Comparison of ENCODE assay signal across 24 cellular contexts in genomic region chr15:79427781-79428598, GRCh38. TPM values are rescaled to one million over a fixed set of nuclear protein-coding genes. Genes with fewer than 3 reads are reported as not detected.
A peak's percentile ranks its signal among the peaks of the same experiment; 100 is the strongest.
DNase-seq lines count a peak whose midpoint lies in the region; FAIRE-seq and TF ChIP-seq lines count a peak whose summit lies in the region.
"Had no signal": no experiment of that assay in that cellular context is flagged by ENCODE, and none has a peak within 500 bp of the region (broad histone marks: within the 10 kb centered on the region; RNA-seq: fewer than 3 reads in every experiment).

No MANE protein-coding gene starts in this region.

- H2BK15ac ChIP-seq in H1 (ENCODE audit: low read length): no peak overlapping the region

- peak; percentile 23 for DNase-seq in activated CD4-positive, alpha-beta T cell treated with anti-CD3 and anti-CD28 coated beads, Interleukin-2, amount 10 ng/mL, durations not matched to agents 24 days and 14 days
- DNase-seq in activated CD4-positive, alpha-beta T cell treated with anti-CD3 and anti-CD28 coated beads, Interleukin-2, amount 50 U/mL, for 4 hours: no peak
- DNase-seq in H1 (ENCODE audit: low read depth in 1 of 2, low spot score in 2 of 2) (no peak), urothelium cell line (ENCODE audit: low spot score) (no peak), D341Med (ENCODE audit: low spot score) (no peak)
- DNase-seq in activated T-helper 2 cell treated with anti-CD3 and anti-CD28 coated beads, Interferon-gamma antibody, Interleukin-2, Interleukin-4, amounts not matched to agents 10 μg/mL and 5 μg/mL and 100 μg/mL, durations not matched to agents 14 hours and 24 hours and 36 hours (ENCODE audit: low spot score): no peak
- DNase-seq: 8988T; ACHN; AML-193; BE2C; CD4-positive, alpha-beta T cell; CD8-positive, alpha-beta memory T cell; DMS53; DMS79 treated with DMSO at 0.1 percent for 48 hours; GF-D8; GOT3; H7; HCEC 1CT had no signal

- peaks cover 27 to 37% (median 34%) of the 10 kb centered on the region in 4 experiments for H3K27me3 ChIP-seq in H1 (replicated peaks in 1 of 4; ENCODE audit: control insufficient read depth in 3 of 4, extremely low read depth in 1 of 4, insufficient read depth in 3 of 4, low read length in 3 of 4)
- H3K27me3 ChIP-seq: BE2C had no signal

- no peak overlapping the region for H2AFZ ChIP-seq in H1 (ENCODE audit: low read length)

- H3K4me3 ChIP-seq in HEK293 (ENCODE audit: low read depth, low read length) (no peak overlapping the region), H1 (ENCODE audit: extremely low read depth in 1 of 4, insufficient read depth in 2 of 4, low read depth in 3 of 4, low read length in 4 of 4) (no peak overlapping the region)
- H3K4me3 ChIP-seq: A549; BLaER1 treated with 17β-estradiol and CSF1 and Interleukin-3, amounts not matched to agents 10 nM and 100 nM had no signal

- H4K20me1 ChIP-seq in H1 (replicated peaks in 1 of 2; ENCODE audit: control insufficient read depth in 1 of 2, insufficient read depth in 2 of 2, low read length in 2 of 2): no peaks in the 10 kb centered on the region

- TF ChIP-seq RAD21 in H1 (IDR thresholded peaks at IDR 0.05 in 1 of 2, conservative IDR thresholded peaks at IDR 0.05 in 1 of 2; ENCODE audit: low read depth in 2 of 2, low read length in 2 of 2): no peak

- H3K4me1 ChIP-seq in HEK293 (ENCODE audit: control insufficient read depth, insufficient read depth, low read length): no peaks in the 10 kb centered on the region
- H3K4me1 ChIP-seq in H1 (replicated peaks in 1 of 4; ENCODE audit: control insufficient read depth in 3 of 4, insufficient read depth in 4 of 4, low read length in 3 of 4): peaks cover 0 to 10% (median 5%) of the 10 kb centered on the region in 4 experiments; a peak in 6 of 7 replicates
- H3K4me1 ChIP-seq: A549, BE2C had no signal

- H4K91ac ChIP-seq in H1 (replicated peaks; ENCODE audit: insufficient read length, low read length): no peak overlapping the region

- no peak for TF ChIP-seq CTCF in HEK293 (tag by site-specific recombination; IDR thresholded peaks at IDR 0.05)
- TF ChIP-seq CTCF in H1 (IDR thresholded peaks at IDR 0.05; ENCODE audit: control extremely low read depth in 1 of 3, insufficient read depth in 1 of 3, low read depth in 1 of 3, low read length in 3 of 3): no peak

- H3K23me2 ChIP-seq in H1 (ENCODE audit: low read depth, low read length): peaks cover 19% of the 10 kb centered on the region

- FAIRE-seq in H1 (lab: Jason Lieb, UNC) (no peak), urothelium cell line (lab: Jason Lieb, UNC) (peak; percentile 17)
- FAIRE-seq: A549, GM12891, GM18507 had no signal

- H2BK20ac ChIP-seq in H1 (ENCODE audit: low read length): 0 out of 2 replicates have a peak overlapping the region, but pooled peaks have one; percentile 1

- no peak overlapping the region for H2BK5ac ChIP-seq in H1 (ENCODE audit: low read depth, low read length)

- no peak overlapping the region for H4K5ac ChIP-seq in H1 (ENCODE audit: insufficient read length, low read depth, low read length)

- no peak overlapping the region for H3K18ac ChIP-seq in H1 (ENCODE audit: extremely low read depth, low read length)

- no peak overlapping the region for H3K14ac ChIP-seq in H1 (ENCODE audit: insufficient read length)

- POLR2A ChIA-PET in HEK293 (lab: Yijun Ruan, JAX): no interaction called here
- POLR2A ChIA-PET in H1 (lab: Charles Lee; ENCODE audit: partially characterized antibody): interaction anchor here (1.0 to 1.4 kb wide), 2 partner anchors 10 to 11 kb away, joined by 3 read pairs; no protein-coding TSS in a partner anchor

- H3K9me3 Mint-ChIP-seq in activated CD4-positive, alpha-beta T cell treated with anti-CD3 and anti-CD28 coated beads, Interleukin-2, amount 10 ng/mL, durations not matched to agents 24 days and 14 days: no peaks in the 10 kb centered on the region
- no peaks in the 10 kb centered on the region for H3K9me3 Mint-ChIP-seq in activated T-helper 2 cell treated with anti-CD3 and anti-CD28 coated beads, Interferon-gamma antibody, Interleukin-2, Interleukin-4, amounts not matched to agents 10 μg/mL and 5 μg/mL and 100 μg/mL, durations not matched to agents 14 hours and 24 hours and 36 hours
- H3K9me3 Mint-ChIP-seq: CD4-positive, alpha-beta T cell had no signal

- no peak for TF ChIP-seq POLR2A in H1 (IDR thresholded peaks at IDR 0.05; ENCODE audit: control extremely low read depth in 1 of 2, low read depth in 2 of 2, low read length in 2 of 2)

- intact Hi-C loops in activated CD4-positive, alpha-beta T cell treated with anti-CD3 and anti-CD28 coated beads, Interleukin-2, amount 10 ng/mL, durations not matched to agents 24 days and 14 days (cut with micrococcal nuclease): no loop called here
- intact Hi-C loops in activated T-helper 2 cell treated with anti-CD3 and anti-CD28 coated beads, Interferon-gamma antibody, Interleukin-2, Interleukin-4, amounts not matched to agents 10 μg/mL and 5 μg/mL and 100 μg/mL, durations not matched to agents 14 hours and 24 hours and 36 hours (cut with micrococcal nuclease): no loop called here

- no peak overlapping the region for H3K9ac ChIP-seq in H1 (replicated peaks in 1 of 4; ENCODE audit: extremely low read depth in 1 of 4, low read depth in 3 of 4, low read length in 3 of 4)
- H3K9ac ChIP-seq: BLaER1 treated with 17β-estradiol and CSF1 and Interleukin-3, amounts not matched to agents 10 nM and 100 nM had no signal

- 0 out of 2 replicates have a peak overlapping the region, but pooled peaks have one; percentile 5 for H2BK12ac ChIP-seq in H1 (ENCODE audit: low read depth, low read length)

- H3K4me1 Mint-ChIP-seq in activated CD4-positive, alpha-beta T cell treated with anti-CD3 and anti-CD28 coated beads, Interleukin-2, amount 10 ng/mL, durations not matched to agents 24 days and 14 days: peaks cover 4% of the 10 kb centered on the region
- no peaks in the 10 kb centered on the region for H3K4me1 Mint-ChIP-seq in activated T-helper 2 cell treated with anti-CD3 and anti-CD28 coated beads, Interferon-gamma antibody, Interleukin-2, Interleukin-4, amounts not matched to agents 10 μg/mL and 5 μg/mL and 100 μg/mL, durations not matched to agents 14 hours and 24 hours and 36 hours (ENCODE audit: low read depth)

- CTCF ChIA-PET in HEK293 (lab: Yijun Ruan, JAX) (interaction anchor here (0.6 to 1.1 kb wide), 6 partner anchors 45 to 1897 kb away, joined by 3 to 7 read pairs (median 4); no protein-coding TSS in a partner anchor), H1 (lab: Charles Lee; ENCODE audit: partially characterized antibody) (interaction anchor here (1.0 to 2.2 kb wide), 4 partner anchors 11 to 425 kb away, joined by 3 to 12 read pairs (median 4); no protein-coding TSS in a partner anchor)

- H3K4ac ChIP-seq in H1 (replicated peaks; ENCODE audit: insufficient read length, low read depth, low read length): no peak overlapping the region

- H3K27ac Mint-ChIP-seq in activated CD4-positive, alpha-beta T cell treated with anti-CD3 and anti-CD28 coated beads, Interleukin-2, amount 10 ng/mL, durations not matched to agents 24 days and 14 days: no peak overlapping the region
- H3K27ac Mint-ChIP-seq in activated T-helper 2 cell treated with anti-CD3 and anti-CD28 coated beads, Interferon-gamma antibody, Interleukin-2, Interleukin-4, amounts not matched to agents 10 μg/mL and 5 μg/mL and 100 μg/mL, durations not matched to agents 14 hours and 24 hours and 36 hours: no peak overlapping the region
- H3K27ac Mint-ChIP-seq: CD14-positive monocyte; CD4-positive, alpha-beta T cell; CD8-positive, alpha-beta memory T cell had no signal

- no peak overlapping the region for H3K23ac ChIP-seq in H1 (ENCODE audit: insufficient read length)

- H3K36me3 ChIP-seq in HEK293 (ENCODE audit: control insufficient read depth in 2 of 2, insufficient read depth in 1 of 2, low read length in 2 of 2): no peaks in the 10 kb centered on the region
- no peaks in the 10 kb centered on the region for H3K36me3 ChIP-seq in H1 (ENCODE audit: control insufficient read depth in 2 of 4, insufficient read depth in 4 of 4, low read length in 3 of 4)
- H3K36me3 ChIP-seq: BE2C; BLaER1 treated with 17β-estradiol and CSF1 and Interleukin-3, amounts not matched to agents 10 nM and 100 nM had no signal

- WGBS in H1 (ENCODE audit: extremely low coverage in 1 of 2, insufficient coverage in 1 of 2, insufficient read length in 1 of 2, insufficient replicate concordance in 2 of 2, low coverage in 1 of 2, low lambda C conversion rate in 2 of 2, missing lambda C conversion rate in 1 of 2), 2 experiments: 94% methylated on average over 5 of the region's 5 CpGs; no CpG with 5 or more reads in 1 of the 2 experiments

- no peak overlapping the region for H2BK120ac ChIP-seq in H1 (replicated peaks; ENCODE audit: low read depth, low read length)

- H3K27ac ChIP-seq in HEK293 (ENCODE audit: extremely low read depth, low read depth, low read length): no peak overlapping the region
- no peak overlapping the region for H3K27ac ChIP-seq in H1 (ENCODE audit: low read depth, low read length)
- H3K27ac ChIP-seq: A549; BLaER1 treated with 17β-estradiol and CSF1 and Interleukin-3, amounts not matched to agents 10 nM and 100 nM had no signal

- no peaks in the 10 kb centered on the region for H3K79me2 ChIP-seq in H1 (ENCODE audit: control insufficient read depth in 1 of 2, insufficient read depth in 2 of 2, low read length in 2 of 2)

- no peak overlapping the region for H2AK5ac ChIP-seq in H1 (ENCODE audit: low read depth, low read length)

- H3K56ac ChIP-seq in H1 (replicated peaks; ENCODE audit: insufficient read length, low read depth, low read length): no peak overlapping the region

- H3K4me2 ChIP-seq in H1 (ENCODE audit: insufficient read depth in 1 of 2, low read depth in 2 of 2, low read length in 2 of 2): no peak overlapping the region
- H3K4me2 ChIP-seq: A549; BLaER1 treated with 17β-estradiol and CSF1 and Interleukin-3, amounts not matched to agents 10 nM and 100 nM had no signal

- no peaks in the 10 kb centered on the region for H3K36me3 Mint-ChIP-seq in activated CD4-positive, alpha-beta T cell treated with anti-CD3 and anti-CD28 coated beads, Interleukin-2, amount 10 ng/mL, durations not matched to agents 24 days and 14 days (ENCODE audit: low read depth)
- no peaks in the 10 kb centered on the region for H3K36me3 Mint-ChIP-seq in activated T-helper 2 cell treated with anti-CD3 and anti-CD28 coated beads, Interferon-gamma antibody, Interleukin-2, Interleukin-4, amounts not matched to agents 10 μg/mL and 5 μg/mL and 100 μg/mL, durations not matched to agents 14 hours and 24 hours and 36 hours (ENCODE audit: low read depth)

- H3K27me3 Mint-ChIP-seq in activated CD4-positive, alpha-beta T cell treated with anti-CD3 and anti-CD28 coated beads, Interleukin-2, amount 10 ng/mL, durations not matched to agents 24 days and 14 days: peaks cover 41% of the 10 kb centered on the region
- peaks cover 36% of the 10 kb centered on the region for H3K27me3 Mint-ChIP-seq in activated T-helper 2 cell treated with anti-CD3 and anti-CD28 coated beads, Interferon-gamma antibody, Interleukin-2, Interleukin-4, amounts not matched to agents 10 μg/mL and 5 μg/mL and 100 μg/mL, durations not matched to agents 14 hours and 24 hours and 36 hours (ENCODE audit: low read depth)

- no peak for TF ChIP-seq EP300 in H1 (IDR thresholded peaks at IDR 0.05; ENCODE audit: borderline replicate concordance in 1 of 2, low read depth in 2 of 2, low read length in 2 of 2)

- no peaks in the 10 kb centered on the region for H3K9me3 ChIP-seq in HEK293 (ENCODE audit: control insufficient read depth, insufficient read depth, low read depth, low read length)
- H3K9me3 ChIP-seq in H1 (ENCODE audit: insufficient read depth in 2 of 2, low read depth in 1 of 2, low read length in 1 of 2): no peaks in the 10 kb centered on the region
- H3K9me3 ChIP-seq: A549 had no signal

- no peaks in the 10 kb centered on the region for H3K79me1 ChIP-seq in H1 (ENCODE audit: low read depth, low read length)

- no peak overlapping the region for H3K4me3 Mint-ChIP-seq in activated CD4-positive, alpha-beta T cell treated with anti-CD3 and anti-CD28 coated beads, Interleukin-2, amount 10 ng/mL, durations not matched to agents 24 days and 14 days
- no peak overlapping the region for H3K4me3 Mint-ChIP-seq in activated T-helper 2 cell treated with anti-CD3 and anti-CD28 coated beads, Interferon-gamma antibody, Interleukin-2, Interleukin-4, amounts not matched to agents 10 μg/mL and 5 μg/mL and 100 μg/mL, durations not matched to agents 14 hours and 24 hours and 36 hours (ENCODE audit: low read depth)
- H3K4me3 Mint-ChIP-seq: CD4-positive, alpha-beta T cell had no signal

- no peak overlapping the region for H4K8ac ChIP-seq in H1 (ENCODE audit: extremely low read depth, insufficient read depth, low read length)

RNA-seq across cellular contexts. Expression of gene MINAR1, which starts 4.1 kb away (rescaled TPM):
- total RNA-seq in activated CD4-positive, alpha-beta T cell treated with anti-CD3 and anti-CD28 coated beads, Interleukin-2, amount 10 ng/mL, durations not matched to agents 24 days and 14 days: 0.64 and 0.65 TPM in 2 replicates
- 0.59 and 0.67 TPM in 2 replicates for total RNA-seq in H1 (2021; fragmentation: NEBNext Ultra II Directional; extraction: Animal tissue kit (Norgen Biotek cat#: 25700))
- 0.17 and 0.19 TPM in 2 replicates for polyA plus RNA-seq in H1 (2011; rRNA removed)
- 0.25 TPM for polyA plus RNA-seq in H1 (2011; cell fraction: cytosol; rRNA removed)
- polyA plus RNA-seq in H1 (2011; cell fraction: nucleus; rRNA removed): 0.50 TPM
- polyA plus RNA-seq in H1 (2012, experiment 1 of 2): 0.25 to 0.47 TPM (median 0.33 TPM) in 4 replicates
- polyA plus RNA-seq in H1 (2012, experiment 2 of 2): 0.03 TPM
- polyA plus RNA-seq in H1 (2013, experiment 1 of 2): 0.34 TPM
- polyA plus RNA-seq in H1 (2013, experiment 2 of 2): 0.42 TPM
- polyA minus RNA-seq in H1 (2011; rRNA and poly(A)+ RNA removed): 0.63 and 0.88 TPM in 2 replicates
- polyA minus RNA-seq in H1 (2011; cell fraction: cytosol; rRNA and poly(A)+ RNA removed): 0.44 TPM
- polyA minus RNA-seq in H1 (2011; cell fraction: nucleus; rRNA and poly(A)+ RNA removed): 1.2 TPM
- 0.55 and 0.67 TPM in 2 replicates for total RNA-seq in activated T-helper 2 cell treated with anti-CD3 and anti-CD28 coated beads, Interferon-gamma antibody, Interleukin-2, Interleukin-4, amounts not matched to agents 10 μg/mL and 5 μg/mL and 100 μg/mL, durations not matched to agents 14 hours and 24 hours and 36 hours
- polyA plus RNA-seq: CD8-positive, alpha-beta memory T cell had no signal
